In genomic region chr2:2646312-2647051, GRCh38 we compare ENCODE assay signal across 10 cellular contexts.
DNase-seq lines count a peak whose midpoint lies in the region; ATAC-seq, FAIRE-seq and TF ChIP-seq lines count a peak whose summit lies in the region.
"Had no signal": no experiment of that assay in that cellular context is flagged by ENCODE, and none has a peak within 500 bp of the region (broad histone marks: within the 10 kb centered on the region; RNA-seq: fewer than 3 reads in every experiment).

No MANE protein-coding gene starts in this region.

- no peaks in the 10 kb centered on the region for H3K4me1 ChIP-seq in K562 (replicated peaks in 1 of 2; ENCODE audit: control insufficient read depth in 2 of 2, insufficient read depth in 2 of 2, low read length in 2 of 2)
- no peaks in the 10 kb centered on the region for H3K4me1 ChIP-seq in right lobe of liver

- H3K27me3 ChIP-seq in K562 (ENCODE audit: control insufficient read depth in 2 of 2, insufficient read depth in 2 of 2, low read length in 2 of 2) (peaks cover 0 to 39% of the 10 kb centered on the region in 2 experiments; a peak in 2 of 5 replicates), right lobe of liver (no peaks in the 10 kb centered on the region)

- TF ChIP-seq EP300 in K562 (IDR thresholded peaks at IDR 0.05; ENCODE audit: low read length): no peak

- H3K4me3 ChIP-seq in K562 (no peak overlapping the region), right lobe of liver (no peak overlapping the region)

- TF ChIP-seq RAD21 in K562 (CRISPR knock-in tag; conservative IDR thresholded peaks at IDR 0.05 in 1 of 2, IDR thresholded peaks at IDR 0.05 in 1 of 2): no peak

- H3K36me3 ChIP-seq in K562 (ENCODE audit: control insufficient read depth, insufficient read depth, low read length): no peaks in the 10 kb centered on the region
- H3K36me3 ChIP-seq in right lobe of liver: no peaks in the 10 kb centered on the region

- CTCF ChIA-PET in K562 (lab: Yijun Ruan, JAX; ENCODE audit: low intra/inter-chr PET ratio): no interaction called here

- no peak overlapping the region for H3K9ac ChIP-seq in K562 (ENCODE audit: insufficient read depth in 1 of 2, low read depth in 2 of 2, low read length in 2 of 2)

- no peaks in the 10 kb centered on the region for H3K79me2 ChIP-seq in K562 (ENCODE audit: control insufficient read depth, insufficient read depth, low read length)

- in situ Hi-C loops in K562 (cut with MboI): no loop called here

- H3K9me3 ChIP-seq in K562 (replicated peaks; ENCODE audit: control insufficient read depth, insufficient read depth, low read depth, low read length): no peaks in the 10 kb centered on the region
- H3K9me3 ChIP-seq in right lobe of liver: no peaks in the 10 kb centered on the region

- WGBS in K562 (ENCODE audit: insufficient coverage, low coverage, missing lambda C conversion rate): 1% methylated on average over 6 of the region's 8 CpGs
- WGBS in right lobe of liver (ENCODE audit: insufficient coverage, low coverage, low lambda C conversion rate, missing lambda C conversion rate): 32% methylated on average over 8 of the region's 8 CpGs

- H4K20me1 ChIP-seq in K562 (replicated peaks; ENCODE audit: control insufficient read depth, insufficient read depth, low read length): no peaks in the 10 kb centered on the region

- BruUV-seq in K562 (replicated peaks; lab: Mats Ljungman, UMichigan): no TSS peak

- FAIRE-seq in K562 (lab: Jason Lieb, UNC): no peak
- no peak for FAIRE-seq in GM19239 (lab: Jason Lieb, UNC)
- FAIRE-seq: A204.1 had no signal

- TF ChIP-seq CTCF in K562 (IDR thresholded peaks at IDR 0.05 in 2 of 3, conservative IDR thresholded peaks at IDR 0.05 in 1 of 3; ENCODE audit: insufficient read depth in 2 of 3, low read depth in 1 of 3, low read length in 3 of 3) (no peak), right lobe of liver (IDR thresholded peaks at IDR 0.05) (no peak)

- no peak overlapping the region for H3K4me2 ChIP-seq in K562 (ENCODE audit: insufficient read depth, low read length)

- intact Hi-C loops in K562 (cut with micrococcal nuclease) (no loop called here), right lobe of liver (cut with DNase I) (no loop called here)

- no peak overlapping the region for H3K27ac ChIP-seq in K562 (ENCODE audit: extremely low read depth, low read depth, low read length)
- H3K27ac ChIP-seq in right lobe of liver: no peak overlapping the region

- POLR2A ChIA-PET in K562 (lab: Yijun Ruan, JAX): interaction anchor here (1.3 kb wide), 1 partner anchor 9 kb away, joined by 5 read pairs; no protein-coding TSS in a partner anchor

- no peaks in the 10 kb centered on the region for H3K9me1 ChIP-seq in K562 (ENCODE audit: control insufficient read depth, insufficient read depth, low read length)

- no peak for ATAC-seq in K562
- no peak for ATAC-seq in GM21529 (IDR thresholded peaks at IDR 0.05; ENCODE audit: unreplicated experiment)
- no peak for ATAC-seq in right lobe of liver

- TF ChIP-seq POLR2A in K562 (conservative IDR thresholded peaks at IDR 0.05): no peak
- TF ChIP-seq POLR2A in right lobe of liver (IDR thresholded peaks at IDR 0.05): no peak

- H2AFZ ChIP-seq in K562 (ENCODE audit: low read depth, low read length): no peak overlapping the region

- peak; percentile 36 for DNase-seq in DMS79 treated with DMSO at 0.1 percent for 48 hours (lab: John Stamatoyannopoulos, UW)
- DNase-seq in DMS79 (lab: John Stamatoyannopoulos, UW): no peak
- DNase-seq in NCI-H69 (lab: John Stamatoyannopoulos, UW): peak; percentile 10
- DNase-seq in K562 (ENCODE audit: extremely low read depth in 1 of 4, low spot score in 3 of 4): no peak
- DNase-seq in stimulated activated CD4-positive, alpha-beta T cell treated with anti-CD3 and anti-CD28 coated beads, TNF-alpha, amount 100 ng/mL, for 1 hour (ENCODE audit: low read depth in 3 of 3, low spot score in 1 of 3): peak in 2 of 3 donors; percentile 9 to 18
- DNase-seq in GM19239 (ENCODE audit: insufficient read length, low spot score): no peak
- DNase-seq in right lobe of liver: no peak
- DNase-seq: NCI-H748 treated with DMSO at 0.1 percent for 48 hours had no signal

TF ChIP-seq in K562, 482 proteins besides CTCF, POLR2A, EP300 and RAD21:
- TF ChIP-seq EGR1 (conservative IDR thresholded peaks at IDR 0.05): peak; percentile 60
- TF ChIP-seq NR2C1 (IDR thresholded peaks at IDR 0.05): no peak
- TF ChIP-seq NR2C1 (tag; IDR thresholded peaks at IDR 0.05): no peak
- TF ChIP-seq NFE2L1 (tag; IDR thresholded peaks at IDR 0.05; ENCODE audit: borderline replicate concordance, low read depth): no peak
- TF ChIP-seq ZNF174 (CRISPR knock-in tag; IDR thresholded peaks at IDR 0.05): no peak
- no peak for TF ChIP-seq ATF6 (CRISPR knock-in tag; IDR thresholded peaks at IDR 0.05)
- TF ChIP-seq EP400 (IDR thresholded peaks at IDR 0.05): no peak
- no peak for TF ChIP-seq CEBPB (tag; IDR thresholded peaks at IDR 0.05)
- TF ChIP-seq SMARCA5 (IDR thresholded peaks at IDR 0.05): no peak
- TF ChIP-seq MAX (CRISPR knock-in tag; IDR thresholded peaks at IDR 0.05): no peak

Comparison
In these comparisons a context has a peak if more than half of its experiments do, and no peak if none do; other contexts are left out.
1. DNase-seq: peak in DMS79 treated with DMSO at 0.1 percent for 48 hours (single experiment), NCI-H69 (single experiment) and stimulated activated CD4-positive, alpha-beta T cell treated with anti-CD3 and anti-CD28 coated beads, TNF-alpha, amount 100 ng/mL, for 1 hour (2 of 3); none in DMS79 (single experiment), K562 (0 of 4), GM19239 (single experiment) and right lobe of liver (0 of 3).